Comparison of ENCODE assay signal across 8 cellular contexts in genomic region chr3:59566481-59566975, GRCh38.
DNase-seq lines count a peak whose midpoint lies in the region; ATAC-seq, FAIRE-seq and TF ChIP-seq lines count a peak whose summit lies in the region.

No MANE protein-coding gene starts in this region.

- DNase-seq in GM13976 (ENCODE audit: low spot score) (peak; percentile 37), GM19239 (ENCODE audit: insufficient read length, low spot score) (peak; percentile 18), WERI-Rb-1 (peak; percentile 22), COLO829 (ENCODE audit: low spot score) (no peak), SK-N-DZ (ENCODE audit: low spot score) (no peak), MG63 (no peak), SHP77 (lab: John Stamatoyannopoulos, UW) (no peak)

- peak; percentile 98 for ATAC-seq in HG02938 (IDR thresholded peaks at IDR 0.05; ENCODE audit: unreplicated experiment)

- H3K36me3 ChIP-seq in WERI-Rb-1: no peaks in the 10 kb centered on the region
- H3K36me3 ChIP-seq in MG63: no peaks in the 10 kb centered on the region

- in situ Hi-C loops in GM13976 (cut with MboI; ENCODE audit: low sequenced_read_pairs, unreplicated experiment): no loop called here

- no peak overlapping the region; the same call in 1 of the 2 replicates for H3K27ac ChIP-seq in WERI-Rb-1

- H3K4me3 ChIP-seq in WERI-Rb-1 (ENCODE audit: low read depth, low read length) (no peak overlapping the region), MG63 (no peak overlapping the region)

- TF ChIP-seq CTCF in GM13976 (IDR thresholded peaks at IDR 0.05; ENCODE audit: borderline replicate concordance, control extremely low read depth, extremely low read depth, insufficient read depth, missing control alignments) (no peak), WERI-Rb-1 (IDR thresholded peaks at IDR 0.05; ENCODE audit: low read depth, low read length) (no peak)

- H3K9me3 ChIP-seq in WERI-Rb-1 (ENCODE audit: severe bottlenecking) (no peaks in the 10 kb centered on the region), MG63 (no peaks in the 10 kb centered on the region)

- peak; percentile 84 for FAIRE-seq in GM19239 (lab: Jason Lieb, UNC)

- H3K27me3 ChIP-seq in WERI-Rb-1 (ENCODE audit: insufficient read depth, low read depth, severe bottlenecking): no peaks in the 10 kb centered on the region
- H3K27me3 ChIP-seq in MG63: no peaks in the 10 kb centered on the region

Comparison
In these comparisons a context has a peak if more than half of its experiments do, and no peak if none do; other contexts are left out.
1. DNase-seq: peak in GM13976 (single experiment), GM19239 (single experiment) and WERI-Rb-1 (single experiment); none in COLO829 (single experiment), SK-N-DZ (single experiment), MG63 (single experiment) and SHP77 (0 of 2).